7 cellular contexts compared by ENCODE assay signal in the genomic region with DNA sequence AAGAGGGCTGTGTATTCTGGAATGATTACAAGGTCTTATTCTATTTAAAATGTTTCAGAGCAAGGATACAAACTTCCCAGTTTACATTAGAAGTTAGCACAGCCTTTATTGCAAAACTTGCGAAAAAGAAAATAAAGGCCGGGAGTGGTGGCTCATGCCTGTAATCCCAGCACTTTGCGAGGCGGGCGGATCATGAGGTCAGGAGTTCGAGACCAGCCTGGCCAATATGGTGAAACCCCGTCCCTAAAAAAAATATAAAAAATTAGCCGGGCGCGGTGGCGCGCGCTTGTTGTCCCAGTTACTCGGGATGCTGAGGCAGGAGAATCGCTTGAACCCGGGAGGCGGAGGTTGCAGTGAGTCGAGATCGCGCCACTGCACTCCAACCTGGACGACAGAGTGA.
DNase-seq lines count a peak whose midpoint lies in the region; TF ChIP-seq lines count a peak whose summit lies in the region.
"Not testable (repeated sequence)": the region's sequence is repeated elsewhere in the genome, so short reads cannot be mapped to it uniquely, and the experiment has no call there.

No MANE protein-coding gene starts in this region.

- peaks cover 16% of the 10 kb centered on the region for H3K27me3 Mint-ChIP-seq in Calu3 (ENCODE audit: unreplicated experiment)
- peaks cover 17% of the 10 kb centered on the region for H3K27me3 Mint-ChIP-seq in activated CD4-positive, alpha-beta memory T cell treated with anti-CD3 and anti-CD28 coated beads for 36 hours
- H3K27me3 Mint-ChIP-seq in nephron progenitor cell (ENCODE audit: low read depth, poor library complexity) = peaks cover 76% of the 10 kb centered on the region

- H3K36me3 Mint-ChIP-seq in Calu3 (ENCODE audit: insufficient read depth, unreplicated experiment) = peaks cover 28% of the 10 kb centered on the region
- not testable (repeated sequence) for H3K36me3 Mint-ChIP-seq in activated CD4-positive, alpha-beta memory T cell treated with anti-CD3 and anti-CD28 coated beads for 36 hours; nephron progenitor cell (ENCODE audit: low read depth)

- not testable (repeated sequence) for H3K9me3 Mint-ChIP-seq in Calu3 (ENCODE audit: low read depth, unreplicated experiment); activated CD4-positive, alpha-beta memory T cell treated with anti-CD3 and anti-CD28 coated beads for 36 hours; nephron progenitor cell

- CTCF ChIA-PET in Calu3 (lab: Charles Lee) (interaction anchor here (0.6 to 3.1 kb wide), 18 partner anchors 12 to 179 kb away, joined by 3 to 58 read pairs (median 8); a partner anchor contains a TSS), HEK293T (lab: Yijun Ruan, JAX) (interaction anchor here (0.5 to 3.0 kb wide), 16 partner anchors 11 to 179 kb away, joined by 3 to 18 read pairs (median 6); no protein-coding TSS in a partner anchor), mammary epithelial cell (lab: Charles Lee; ENCODE audit: low non-redundant PET) (interaction anchor here (0.6 to 1.0 kb wide), 5 partner anchors 51 to 177 kb away, joined by 3 to 6 read pairs (median 4); a partner anchor contains a TSS)
- CTCF ChIA-PET in activated CD4-positive, alpha-beta memory T cell treated with anti-CD3 and anti-CD28 coated beads for 36 hours (lab: Charles Lee) = interaction anchor here (0.6 to 4.8 kb wide), 19 partner anchors 11 to 236 kb away, joined by 3 to 106 read pairs (median 7); a partner anchor contains a TSS

- H3K4me3 Mint-ChIP-seq in Calu3 (ENCODE audit: low read depth, unreplicated experiment); activated CD4-positive, alpha-beta memory T cell treated with anti-CD3 and anti-CD28 coated beads for 36 hours: not testable (repeated sequence)
- peak overlapping the region; percentile 98 for H3K4me3 Mint-ChIP-seq in nephron progenitor cell

- H3K4me3 ChIP-seq in OCI-LY3 (ENCODE audit: low read length); mammary epithelial cell (replicated peaks in 1 of 3; ENCODE audit: insufficient read depth in 1 of 3, low read depth in 2 of 3, low read length in 3 of 3): not testable (repeated sequence)

- in situ Hi-C loops in SK-MEL-5 (cut with HindIII; ENCODE audit: low pct_unique_long_range_greater_than_20kb, low sequenced_read_pairs) = not testable (repeated sequence)
- in situ Hi-C loops in mammary epithelial cell (cut with MboI; ENCODE audit: low sequenced_read_pairs in 2 of 2) = loop anchor here (5.0 to 10.0 kb wide), 2 partner anchors 178 to 181 kb away; no protein-coding TSS in a partner anchor

- TF ChIP-seq CTCF in Calu3 (IDR thresholded peaks at IDR 0.05; ENCODE audit: unreplicated experiment); OCI-LY3 (IDR thresholded peaks at IDR 0.05; ENCODE audit: low read depth, low read length); mammary epithelial cell (conservative IDR thresholded peaks at IDR 0.05 in 1 of 2, IDR thresholded peaks at IDR 0.05 in 1 of 2; ENCODE audit: extremely low read depth in 1 of 2, insufficient read depth in 1 of 2, low read depth in 1 of 2, low read length in 2 of 2); nephron progenitor cell (IDR thresholded peaks at IDR 0.05): not testable (repeated sequence)

- POLR2A ChIA-PET in HEK293T (lab: Yijun Ruan, JAX) = interaction anchor here (0.7 to 3.2 kb wide), 14 partner anchors 11 to 180 kb away, joined by 3 to 51 read pairs (median 6); no protein-coding TSS in a partner anchor
- POLR2A ChIA-PET in activated CD4-positive, alpha-beta memory T cell treated with anti-CD3 and anti-CD28 coated beads for 36 hours (lab: Charles Lee) = interaction anchor here (2.3 kb wide), 1 partner anchor 179 kb away, joined by 10 read pairs; no protein-coding TSS in a partner anchor

- not testable (repeated sequence) for H3K27ac Mint-ChIP-seq in Calu3 (ENCODE audit: unreplicated experiment); activated CD4-positive, alpha-beta memory T cell treated with anti-CD3 and anti-CD28 coated beads for 36 hours; nephron progenitor cell

- dilution Hi-C loops in mammary epithelial cell (cut with HindIII; ENCODE audit: low sequenced_read_pairs) = not testable (repeated sequence)

- not testable (repeated sequence) for H3K36me3 ChIP-seq in OCI-LY3 (replicated peaks; ENCODE audit: low read depth, low read length); mammary epithelial cell (ENCODE audit: insufficient read depth, low read length)

- H3K9ac ChIP-seq in OCI-LY3 (ENCODE audit: low read length); mammary epithelial cell (ENCODE audit: insufficient read depth, low read length): not testable (repeated sequence)

- H3K4me1 ChIP-seq in OCI-LY3 (ENCODE audit: low read length); mammary epithelial cell (ENCODE audit: insufficient read depth, low read length): not testable (repeated sequence)

- not testable (repeated sequence) for H3K4me1 Mint-ChIP-seq in Calu3 (ENCODE audit: low read depth, unreplicated experiment)
- H3K4me1 Mint-ChIP-seq in activated CD4-positive, alpha-beta memory T cell treated with anti-CD3 and anti-CD28 coated beads for 36 hours (ENCODE audit: low read depth) = peaks cover 14% of the 10 kb centered on the region
- H3K4me1 Mint-ChIP-seq in nephron progenitor cell = peaks cover 16% of the 10 kb centered on the region

- H2AFZ ChIP-seq in OCI-LY3 (ENCODE audit: low read depth, low read length); mammary epithelial cell (ENCODE audit: low read depth, low read length): not testable (repeated sequence)

- H4K20me1 ChIP-seq in OCI-LY3 (ENCODE audit: insufficient read depth, low read length); mammary epithelial cell (ENCODE audit: insufficient read depth, low read length): not testable (repeated sequence)

- peak; percentile 23 for DNase-seq in Calu3
- not testable (repeated sequence) for DNase-seq in HEK293T (ENCODE audit: extremely low spot score); mammary epithelial cell; nephron progenitor cell
- peak; percentile 48 for DNase-seq in SK-MEL-5 (ENCODE audit: low read depth, low spot score)
- DNase-seq in activated CD4-positive, alpha-beta memory T cell treated with anti-CD3 and anti-CD28 coated beads for 36 hours = peak; percentile 36

- H3K9me3 ChIP-seq in OCI-LY3 (ENCODE audit: insufficient read depth, low read length); mammary epithelial cell (replicated peaks; ENCODE audit: insufficient read depth, low read length): not testable (repeated sequence)

- BruUV-seq in Calu3 (replicated peaks; lab: Mats Ljungman, UMichigan) = not testable (repeated sequence)
- BruUV-seq in mammary epithelial cell (replicated peaks; lab: Mats Ljungman, UMichigan) = TSS peak; percentile 72

- H3K4me2 ChIP-seq in OCI-LY3 (ENCODE audit: low read length) = 0 out of 2 replicates have a peak overlapping the region, but pooled peaks have one; percentile 96
- peak overlapping the region; percentile 67 for H3K4me2 ChIP-seq in mammary epithelial cell (ENCODE audit: insufficient read depth, low read depth, low read length)

- intact Hi-C loops in Calu3 (cut with micrococcal nuclease; ENCODE audit: unreplicated experiment) = loop anchor here (1.0 to 10.0 kb wide), 3 partner anchors 149 to 388 kb away; no protein-coding TSS in a partner anchor
- intact Hi-C loops in activated CD4-positive, alpha-beta memory T cell treated with anti-CD3 and anti-CD28 coated beads for 36 hours (cut with micrococcal nuclease) = loop anchor here (1.0 to 5.0 kb wide), 3 partner anchors 86 to 180 kb away; a partner anchor contains a TSS
- intact Hi-C loops in mammary epithelial cell (cut with micrococcal nuclease) = loop anchor here (1.0 to 10.0 kb wide), 3 partner anchors 181 to 751 kb away; a partner anchor contains a TSS

- WGBS in mammary epithelial cell (ENCODE audit: low coverage, missing lambda C conversion rate) = 69% methylated on average over 10 of the region's 21 CpGs

- H3K27ac ChIP-seq in OCI-LY3 (ENCODE audit: low read length); mammary epithelial cell (ENCODE audit: insufficient read depth, low read depth, low read length): not testable (repeated sequence)

- not testable (repeated sequence) for H3K79me2 ChIP-seq in OCI-LY3 (ENCODE audit: low read length); mammary epithelial cell (ENCODE audit: insufficient read depth, low read length)

- not testable (repeated sequence) for H3K27me3 ChIP-seq in OCI-LY3 (ENCODE audit: low read depth, low read length); mammary epithelial cell (ENCODE audit: insufficient read depth, low read length)

TF ChIP-seq in HEK293T, 16 proteins besides CTCF, POLR2A, EP300 and RAD21:
- TF ChIP-seq ZNF384 (IDR thresholded peaks at IDR 0.05) = peak; percentile 85
